Comparison of ENCODE assay signal across 9 cellular contexts in the genomic region with DNA sequence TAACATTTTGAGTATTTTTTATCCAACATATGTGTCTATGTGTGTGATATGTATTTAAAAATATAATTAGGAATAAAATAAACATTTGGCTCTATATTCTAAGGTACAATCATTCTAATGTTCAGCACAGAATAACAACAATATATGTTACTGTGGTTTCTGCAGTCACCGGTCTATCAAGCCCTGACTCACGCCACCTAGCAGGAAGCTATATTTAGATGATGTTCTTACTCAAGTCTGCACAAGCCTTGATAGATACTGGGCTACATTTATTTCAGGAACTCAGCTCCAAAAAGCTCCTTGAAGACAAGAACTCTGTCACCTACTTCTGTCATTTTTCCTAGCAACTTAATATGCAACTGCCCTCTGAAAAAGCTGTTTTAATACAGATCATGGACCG.
DNase-seq lines count a peak whose midpoint lies in the region; ATAC-seq and TF ChIP-seq lines count a peak whose summit lies in the region.
"Had no signal": no experiment of that assay in that cellular context is flagged by ENCODE, and none has a peak within 500 bp of the region (broad histone marks: within the 10 kb centered on the region; RNA-seq: fewer than 3 reads in every experiment).

No MANE protein-coding gene starts in this region.

- H2BK5ac ChIP-seq in neuronal stem cell (ENCODE audit: low read length): no peak overlapping the region

- DNase-seq in OCI-LY7 (ENCODE audit: low spot score) (peak; percentile 44), memory B cell (ENCODE audit: low spot score in 2 of 2) (no peak), Right ventricle myocardium superior (no peak), tibial artery (no peak), endothelial cell (ENCODE audit: low spot score) (no peak), neuronal stem cell (ENCODE audit: low spot score) (no peak)
- DNase-seq: amniotic stem cell had no signal

- H3K27me3 ChIP-seq in tibial artery (no peaks in the 10 kb centered on the region), neuronal stem cell (ENCODE audit: control insufficient read depth in 3 of 3, insufficient read depth in 3 of 3, low read depth in 1 of 3, low read length in 3 of 3) (no peaks in the 10 kb centered on the region)

- H3K4me3 ChIP-seq in OCI-LY7 (ENCODE audit: low read depth, low read length, poor library complexity, severe bottlenecking) (no peak overlapping the region), tibial artery (no peak overlapping the region), neuronal stem cell (ENCODE audit: low read length in 2 of 2) (no peak overlapping the region)

- no CpG with 5 or more reads among the region's 3 CpGs for WGBS in neuronal stem cell (ENCODE audit: extremely low coverage in 2 of 2, insufficient read length in 2 of 2, insufficient replicate concordance in 1 of 2), 2 donors

- H3K4me2 ChIP-seq in OCI-LY7 (ENCODE audit: low read length) (peak overlapping the region; percentile 44), neuronal stem cell (ENCODE audit: insufficient read depth, low read length, poor library complexity, severe bottlenecking) (no peak overlapping the region)

- H4K91ac ChIP-seq in neuronal stem cell (ENCODE audit: low read depth, low read length, poor library complexity): no peak overlapping the region

- no peak overlapping the region for H3K14ac ChIP-seq in neuronal stem cell (ENCODE audit: low read length)

- H3K36me3 Mint-ChIP-seq in memory B cell: peaks cover 2% of the 10 kb centered on the region
- no peaks in the 10 kb centered on the region for H3K36me3 Mint-ChIP-seq in endothelial cell (ENCODE audit: low read depth, unreplicated experiment)

- no peak overlapping the region for H3K9ac ChIP-seq in neuronal stem cell (ENCODE audit: low read depth, low read length, poor library complexity)

- TF ChIP-seq CTCF in OCI-LY7 (conservative IDR thresholded peaks at IDR 0.05; ENCODE audit: low read length) (peak; percentile 27; the same call in 1 of the 2 replicates), tibial artery (IDR thresholded peaks at IDR 0.05) (no peak), endothelial cell (IDR thresholded peaks at IDR 0.05; ENCODE audit: unreplicated experiment) (no peak)

- BruUV-seq in OCI-LY7 (replicated peaks; lab: Mats Ljungman, UMichigan): no TSS peak

- H2AFZ ChIP-seq in OCI-LY7 (ENCODE audit: low read length): no peak overlapping the region
- no peak overlapping the region for H2AFZ ChIP-seq in neuronal stem cell (ENCODE audit: low read length)

- peaks cover 30% of the 10 kb centered on the region for H3K4me1 ChIP-seq in OCI-LY7 (ENCODE audit: insufficient read depth, low read length, poor library complexity, severe bottlenecking)
- peaks cover 0 to 36% (median 0%) of the 10 kb centered on the region in 4 donors for H3K4me1 ChIP-seq in tibial artery
- peaks cover 0 to 7% of the 10 kb centered on the region in 2 donors for H3K4me1 ChIP-seq in neuronal stem cell (ENCODE audit: control insufficient read depth in 2 of 2, insufficient read depth in 1 of 2, low read depth in 1 of 2, low read length in 2 of 2)

- H3K36me3 ChIP-seq in OCI-LY7 (ENCODE audit: insufficient read depth, low read length) (peaks cover 28% of the 10 kb centered on the region), tibial artery (no peaks in the 10 kb centered on the region), neuronal stem cell (replicated peaks in 1 of 2; ENCODE audit: control insufficient read depth in 2 of 2, insufficient read depth in 2 of 2, low read length in 2 of 2) (no peaks in the 10 kb centered on the region)

- H3K27ac ChIP-seq in OCI-LY7 (ENCODE audit: low read depth, low read length, poor library complexity, severe bottlenecking): peak overlapping the region; percentile 8
- H3K27ac ChIP-seq in tibial artery: no peak overlapping the region
- no peak overlapping the region for H3K27ac ChIP-seq in neuronal stem cell (replicated peaks; ENCODE audit: low read length)

- H3K9me3 Mint-ChIP-seq in memory B cell (no peaks in the 10 kb centered on the region), endothelial cell (ENCODE audit: unreplicated experiment) (no peaks in the 10 kb centered on the region)

- ATAC-seq in GM18868 (IDR thresholded peaks at IDR 0.05; ENCODE audit: unreplicated experiment) (peak; percentile 77), HG02973 (IDR thresholded peaks at IDR 0.05; ENCODE audit: unreplicated experiment) (peak; percentile 84), memory B cell (ENCODE audit: low read depth) (peak; percentile 53), Right ventricle myocardium superior (ENCODE audit: poor library complexity) (no peak)

- H3K9me2 ChIP-seq in OCI-LY7 (ENCODE audit: insufficient read depth, low read length): no peaks in the 10 kb centered on the region

- H3K79me1 ChIP-seq in neuronal stem cell (ENCODE audit: low read depth, low read length): peaks cover 2% of the 10 kb centered on the region

- H3K23ac ChIP-seq in neuronal stem cell (ENCODE audit: low read depth, low read length, poor library complexity): no peak overlapping the region

- no peak overlapping the region for H3K4me3 Mint-ChIP-seq in memory B cell
- H3K4me3 Mint-ChIP-seq in endothelial cell (ENCODE audit: unreplicated experiment): no peak overlapping the region

- CTCF ChIA-PET in OCI-LY7 (lab: Charles Lee; ENCODE audit: unreplicated experiment): interaction anchor here (1.0 to 1.6 kb wide), 2 partner anchors 10 to 12 kb away, joined by 3 to 4 read pairs; no protein-coding TSS in a partner anchor

- H2BK120ac ChIP-seq in neuronal stem cell (ENCODE audit: low read depth, low read length): no peak overlapping the region

- H3K4me1 Mint-ChIP-seq in memory B cell (peaks cover 10% of the 10 kb centered on the region), endothelial cell (ENCODE audit: unreplicated experiment) (no peaks in the 10 kb centered on the region)

- H3K18ac ChIP-seq in neuronal stem cell (ENCODE audit: low read length): no peak overlapping the region

- intact Hi-C loops in OCI-LY7 (cut with micrococcal nuclease; ENCODE audit: unreplicated experiment) (no loop called here), Right ventricle myocardium superior (cut with DNase I) (no loop called here), tibial artery (cut with DNase I; ENCODE audit: low total_unique reads) (no loop called here)

- H2AK5ac ChIP-seq in neuronal stem cell (ENCODE audit: low read depth, low read length): no peak overlapping the region

- H3K27me3 Mint-ChIP-seq in memory B cell (no peaks in the 10 kb centered on the region), endothelial cell (ENCODE audit: unreplicated experiment) (no peaks in the 10 kb centered on the region)

- no peaks in the 10 kb centered on the region for H4K20me1 ChIP-seq in OCI-LY7 (ENCODE audit: insufficient read depth, low read length)

- no peak overlapping the region for H2BK12ac ChIP-seq in neuronal stem cell (ENCODE audit: low read length)

- H3K79me2 ChIP-seq in OCI-LY7 (ENCODE audit: insufficient read depth, low read depth, low read length): peaks cover 13% of the 10 kb centered on the region; the same call in 1 of the 2 replicates

- H4K8ac ChIP-seq in neuronal stem cell (ENCODE audit: low read depth, low read length): no peak overlapping the region

- no peaks in the 10 kb centered on the region for H3K9me3 ChIP-seq in OCI-LY7 (ENCODE audit: low read length)
- no peaks in the 10 kb centered on the region for H3K9me3 ChIP-seq in tibial artery
- H3K9me3 ChIP-seq in neuronal stem cell (replicated peaks in 1 of 2; ENCODE audit: control insufficient read depth in 2 of 2, insufficient read depth in 1 of 2, low read depth in 1 of 2, low read length in 2 of 2): no peaks in the 10 kb centered on the region

- POLR2A ChIA-PET in OCI-LY7 (lab: Charles Lee): interaction anchor here (0.7 to 1.7 kb wide), 9 partner anchors 8 to 356 kb away, joined by 3 to 7 read pairs (median 3); no protein-coding TSS in a partner anchor

- no peak overlapping the region for H3K4ac ChIP-seq in neuronal stem cell (ENCODE audit: low read length)

- H2BK15ac ChIP-seq in neuronal stem cell (ENCODE audit: low read length): no peak overlapping the region

- no peak overlapping the region for H3K27ac Mint-ChIP-seq in memory B cell
- H3K27ac Mint-ChIP-seq in endothelial cell (ENCODE audit: unreplicated experiment): no peak overlapping the region
